ENCODE assay signal across 8 cellular contexts in genomic region chr10:31318854-31319601, GRCh38. TPM values are rescaled to one million over a fixed set of nuclear protein-coding genes. Genes with fewer than 3 reads are reported as not detected.
DNase-seq lines count a peak whose midpoint lies in the region; FAIRE-seq and TF ChIP-seq lines count a peak whose summit lies in the region.

Gene ZEB1, plus strand, starts transcription at chr10:31319216. Its CDS starts 19 bp downstream, at chr10:31319235.

- DNase-seq in COR-L47 (lab: John Stamatoyannopoulos, UW) (peak; percentile 88), GM20000 (ENCODE audit: low spot score) (peak; percentile 91), HTR-8/SVneo (ENCODE audit: insufficient read length, low spot score) (peak; percentile 81), NOMO-1 treated with DMSO at 0.1 percent for 48 hours (lab: John Stamatoyannopoulos, UW; ENCODE audit: unreplicated experiment) (peak; percentile 54), activated T-cell treated with anti-CD3 and anti-CD28 coated beads for 1 hour (ENCODE audit: low read depth) (peak; percentile 86), epithelial cell of prostate (ENCODE audit: low read depth, low spot score) (peak; percentile 83), mucosa of gallbladder (ENCODE audit: low spot score) (peak; percentile 90)
- DNase-seq in stimulated activated CD8-positive, alpha-beta memory T cell treated with anti-CD3 and anti-CD28 coated beads, Interleukin-4, amount 100 ng/mL, for 4 hours (ENCODE audit: low read depth in 2 of 2, low spot score in 1 of 2), result peak; percentile 82 to 85

- TF ChIP-seq CTCF in GM20000 (IDR thresholded peaks at IDR 0.05; ENCODE audit: extremely low read depth, missing control alignments), result no peak

- peak within 1 kb of the TSS; percentile 96 for H3K27ac ChIP-seq in epithelial cell of prostate

- FAIRE-seq in HTR-8/SVneo (lab: Jason Lieb, UNC), result peak; percentile 91

RNA-seq across cellular contexts. Expression of gene ZEB1, which starts in this region (rescaled TPM):
- 52.5 TPM for total RNA-seq in mucosa of gallbladder

Comparison
In these comparisons a context has a peak if more than half of its experiments do, and no peak if none do; other contexts are left out.
1. Peak in every context shown above with its lines: DNase-seq and H3K27ac ChIP-seq.